Comparison of ENCODE assay signal across 22 cellular contexts in genomic region chr17:16552637-16553045, GRCh38.
"Had no signal": no experiment of that assay in that cellular context is flagged by ENCODE, and none has a peak within 500 bp of the region (broad histone marks: within the 10 kb centered on the region; RNA-seq: fewer than 3 reads in every experiment).

No MANE protein-coding gene starts in this region.

- H3K27ac ChIP-seq: SK-N-MC, VCaP had no signal

- ATAC-seq: activated CD4-positive, alpha-beta T cell treated with anti-CD3 and anti-CD28 coated beads for 36 hours; activated T-helper 17 cell treated with anti-CD3 and anti-CD28 coated beads, Interleukin-2, amount 50 U/mL, for 72 hours had no signal

- DNase-seq: activated CD4-positive, alpha-beta memory T cell treated with anti-CD3 and anti-CD28 coated beads, Interleukin-2, amount 10 ng/mL, durations not matched to agents 7 days and 5 days; activated CD4-positive, alpha-beta T cell treated with anti-CD3 and anti-CD28 coated beads for 36 hours; activated CD4-positive, alpha-beta T cell treated with anti-CD3 and anti-CD28 coated beads, Interleukin-2, amount 50 U/mL, for 1 hour; activated gamma-delta T cell; activated naive CD4-positive, alpha-beta T cell treated with anti-CD3 and anti-CD28 coated beads for 36 hours; activated T-cell treated with anti-CD3 and anti-CD28 coated beads for 4 hours; activated T-cell treated with anti-CD3 and anti-CD28 coated beads, Interleukin-2, amount 50 U/mL, for 48 hours; anterior cingulate cortex; cerebellar nuclear complex; Kasumi-1; NCI-H146; NCI-H187 treated with DMSO at 0.1 percent for 48 hours; NCI-H2171; NCI-H2227 treated with DMSO at 0.1 percent for 48 hours; NCI-H446 treated with DMSO at 0.1 percent for 48 hours; NCI-H524 treated with DMSO at 0.1 percent for 48 hours; NCI-H82; SIG-M5; T-helper 1 cell had no signal

- H3K4me3 ChIP-seq: SK-N-MC had no signal
